ENCODE assay signal across 1 cellular context in the genomic region with DNA sequence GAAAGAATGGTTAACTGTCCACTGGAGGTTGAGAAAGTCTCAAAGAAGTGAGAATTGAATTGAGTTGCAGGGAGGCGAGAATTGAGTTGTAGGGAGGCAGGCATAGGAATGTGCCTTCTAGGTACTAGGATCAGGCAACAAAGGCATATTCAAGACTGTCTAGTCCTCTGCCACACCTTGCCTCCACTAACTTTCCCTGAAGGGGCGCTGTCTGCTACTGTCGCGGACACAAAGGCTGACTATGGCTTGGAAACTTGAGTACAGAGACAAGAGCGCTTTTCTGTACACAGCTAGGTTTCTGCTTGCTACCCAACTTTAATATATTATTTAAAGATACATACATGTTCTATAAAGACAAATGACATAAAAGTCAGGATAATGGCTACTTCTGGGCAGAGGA.
TF ChIP-seq lines count a peak whose summit lies in the region.

No MANE protein-coding gene starts in this region.

TF ChIP-seq in HCT116, 20 proteins besides CTCF, POLR2A, EP300 and RAD21:
- TF ChIP-seq ZFX (IDR thresholded peaks at IDR 0.05), result no peak
- TF ChIP-seq YY1 (IDR thresholded peaks at IDR 0.05; ENCODE audit: extremely low read depth, insufficient replicate concordance, low read depth, low read length), result no peak
- TF ChIP-seq ZBTB33 (IDR thresholded peaks at IDR 0.05; ENCODE audit: extremely low read depth, insufficient replicate concordance, low read length), result no peak
- TF ChIP-seq FOSL1 (IDR thresholded peaks at IDR 0.05; ENCODE audit: low read depth), result no peak
- TF ChIP-seq POLR2AphosphoS5 (IDR thresholded peaks at IDR 0.05; ENCODE audit: low read depth, low read length), result no peak
- TF ChIP-seq SP1 (IDR thresholded peaks at IDR 0.05; ENCODE audit: low read depth), result no peak
- no peak for TF ChIP-seq CEBPB (IDR thresholded peaks at IDR 0.05; ENCODE audit: low read depth)
- TF ChIP-seq ELF1 (IDR thresholded peaks at IDR 0.05; ENCODE audit: borderline replicate concordance, low read depth), result no peak
- no peak for TF ChIP-seq EZH2phosphoT487 (IDR thresholded peaks at IDR 0.05; ENCODE audit: borderline replicate concordance)
- TF ChIP-seq, protein P1, sequence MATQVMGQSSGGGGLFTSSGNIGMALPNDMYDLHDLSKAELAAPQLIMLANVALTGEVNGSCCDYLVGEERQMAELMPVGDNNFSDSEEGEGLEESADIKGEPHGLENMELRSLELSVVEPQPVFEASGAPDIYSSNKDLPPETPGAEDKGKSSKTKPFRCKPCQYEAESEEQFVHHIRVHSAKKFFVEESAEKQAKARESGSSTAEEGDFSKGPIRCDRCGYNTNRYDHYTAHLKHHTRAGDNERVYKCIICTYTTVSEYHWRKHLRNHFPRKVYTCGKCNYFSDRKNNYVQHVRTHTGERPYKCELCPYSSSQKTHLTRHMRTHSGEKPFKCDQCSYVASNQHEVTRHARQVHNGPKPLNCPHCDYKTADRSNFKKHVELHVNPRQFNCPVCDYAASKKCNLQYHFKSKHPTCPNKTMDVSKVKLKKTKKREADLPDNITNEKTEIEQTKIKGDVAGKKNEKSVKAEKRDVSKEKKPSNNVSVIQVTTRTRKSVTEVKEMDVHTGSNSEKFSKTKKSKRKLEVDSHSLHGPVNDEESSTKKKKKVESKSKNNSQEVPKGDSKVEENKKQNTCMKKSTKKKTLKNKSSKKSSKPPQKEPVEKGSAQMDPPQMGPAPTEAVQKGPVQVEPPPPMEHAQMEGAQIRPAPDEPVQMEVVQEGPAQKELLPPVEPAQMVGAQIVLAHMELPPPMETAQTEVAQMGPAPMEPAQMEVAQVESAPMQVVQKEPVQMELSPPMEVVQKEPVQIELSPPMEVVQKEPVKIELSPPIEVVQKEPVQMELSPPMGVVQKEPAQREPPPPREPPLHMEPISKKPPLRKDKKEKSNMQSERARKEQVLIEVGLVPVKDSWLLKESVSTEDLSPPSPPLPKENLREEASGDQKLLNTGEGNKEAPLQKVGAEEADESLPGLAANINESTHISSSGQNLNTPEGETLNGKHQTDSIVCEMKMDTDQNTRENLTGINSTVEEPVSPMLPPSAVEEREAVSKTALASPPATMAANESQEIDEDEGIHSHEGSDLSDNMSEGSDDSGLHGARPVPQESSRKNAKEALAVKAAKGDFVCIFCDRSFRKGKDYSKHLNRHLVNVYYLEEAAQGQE (IDR thresholded peaks at IDR 0.05; ENCODE audit: low read depth), result no peak
- no peak for TF ChIP-seq SIN3A (IDR thresholded peaks at IDR 0.05; ENCODE audit: low read depth)
